In genomic region chr15:64701482-64701881, GRCh38 we compare ENCODE assay signal across 9 cellular contexts.
DNase-seq lines count a peak whose midpoint lies in the region; ATAC-seq and TF ChIP-seq lines count a peak whose summit lies in the region.
"Had no signal": no experiment of that assay in that cellular context is flagged by ENCODE, and none has a peak within 500 bp of the region (broad histone marks: within the 10 kb centered on the region; RNA-seq: fewer than 3 reads in every experiment).

No MANE protein-coding gene starts in this region.

- POLR2A ChIA-PET in A673 (lab: Charles Lee; ENCODE audit: low non-redundant PET), result no interaction called here

- H3K4me1 ChIP-seq in A673 (ENCODE audit: insufficient read depth, low read length, poor library complexity, severe bottlenecking) (peaks cover 37% of the 10 kb centered on the region), HUES64 (ENCODE audit: insufficient read depth, low read length) (peaks cover 54% of the 10 kb centered on the region), muscle layer of duodenum (ENCODE audit: control insufficient read depth in 1 of 2, insufficient read depth in 2 of 2, low read length in 2 of 2) (peaks cover 36 to 66% of the 10 kb centered on the region in 2 donors)

- H3K9me3 Mint-ChIP-seq in chondrocyte (ENCODE audit: low read depth), result no peaks in the 10 kb centered on the region

- no peaks in the 10 kb centered on the region for H3K27me3 Mint-ChIP-seq in chondrocyte (ENCODE audit: low read depth)

- H3K4me3 Mint-ChIP-seq in chondrocyte (ENCODE audit: unreplicated experiment), result peak overlapping the region; percentile 85

- TF ChIP-seq CTCF in A673 (conservative IDR thresholded peaks at IDR 0.05; ENCODE audit: low read depth, low read length) (no peak), chondrocyte (IDR thresholded peaks at IDR 0.05) (no peak)

- H3K4me3 ChIP-seq in A673 (ENCODE audit: low read depth, low read length, poor library complexity, severe bottlenecking), result peak overlapping the region; percentile 71
- H3K4me3 ChIP-seq in HUES64 (ENCODE audit: low read length), result peak overlapping the region; percentile 83
- H3K4me3 ChIP-seq in muscle layer of duodenum (ENCODE audit: low read depth in 1 of 2, low read length in 2 of 2), result peak overlapping the region; percentile 81 to 84

- H3K36me3 ChIP-seq in A673 (ENCODE audit: insufficient read depth, low read length, poor library complexity, severe bottlenecking), result no peaks in the 10 kb centered on the region
- H3K36me3 ChIP-seq in HUES64 (ENCODE audit: insufficient read depth, low read length), result peaks cover 28% of the 10 kb centered on the region
- H3K36me3 ChIP-seq in muscle layer of duodenum (ENCODE audit: control insufficient read depth in 1 of 2, insufficient read depth in 2 of 2, low read length in 2 of 2), result no peaks in the 10 kb centered on the region

- ATAC-seq in GM18867 (IDR thresholded peaks at IDR 0.05; ENCODE audit: unreplicated experiment), result no peak

- no peak for DNase-seq in A673 (ENCODE audit: low spot score)
- no peak for DNase-seq in chondrocyte (ENCODE audit: low spot score)
- DNase-seq in mesenteric fat pad (ENCODE audit: low spot score), result no peak
- DNase-seq in NCI-H187 (lab: John Stamatoyannopoulos, UW), result no peak
- DNase-seq in SHP77 (lab: John Stamatoyannopoulos, UW), result no peak
- DNase-seq: stimulated activated CD4-positive, alpha-beta T cell treated with anti-CD3 and anti-CD28 coated beads, Interleukin-2, amount 100 ng/mL, for 24 hours had no signal

- H3K27ac ChIP-seq in A673 (ENCODE audit: low read depth, low read length, poor library complexity, severe bottlenecking), result no peak overlapping the region
- H3K27ac ChIP-seq in HUES64 (ENCODE audit: low read depth, low read length), result peak overlapping the region; percentile 99
- peak overlapping the region; percentile 80 for H3K27ac ChIP-seq in muscle layer of duodenum (ENCODE audit: low read length)

- 6% methylated on average over 2 of the region's 2 CpGs for WGBS in HUES64

- peak overlapping the region; percentile 88 for H3K9ac ChIP-seq in HUES64 (ENCODE audit: low read depth, low read length)

- H3K27me3 ChIP-seq in A673 (replicated peaks; ENCODE audit: insufficient read depth, low read depth, low read length, poor library complexity) (no peaks in the 10 kb centered on the region), HUES64 (ENCODE audit: insufficient read depth, low read length) (no peaks in the 10 kb centered on the region), muscle layer of duodenum (ENCODE audit: low read depth, low read length) (no peaks in the 10 kb centered on the region)

- intact Hi-C loops in A673 (cut with micrococcal nuclease; ENCODE audit: unreplicated experiment), result no loop called here

- no peaks in the 10 kb centered on the region for H3K36me3 Mint-ChIP-seq in chondrocyte (ENCODE audit: low read depth)

- peaks cover 63% of the 10 kb centered on the region for H3K4me1 Mint-ChIP-seq in chondrocyte (ENCODE audit: low read depth)

- no TSS peak for BruUV-seq in A673 (replicated peaks; lab: Mats Ljungman, UMichigan)

- H3K27ac Mint-ChIP-seq in chondrocyte (ENCODE audit: unreplicated experiment), result peak overlapping the region; percentile 91

- CTCF ChIA-PET in A673 (lab: Charles Lee), result interaction anchor here (0.8 kb wide), 1 partner anchor 552 kb away, joined by 8 read pairs; no protein-coding TSS in a partner anchor

- H3K9me3 ChIP-seq in A673 (ENCODE audit: low read depth, low read length, poor library complexity, severe bottlenecking) (no peaks in the 10 kb centered on the region), HUES64 (ENCODE audit: insufficient read depth, low read depth, low read length) (no peaks in the 10 kb centered on the region), muscle layer of duodenum (ENCODE audit: control insufficient read depth in 1 of 2, low read length in 2 of 2) (no peaks in the 10 kb centered on the region)
